Comparison of ENCODE assay signal across 14 cellular contexts in the genomic region with DNA sequence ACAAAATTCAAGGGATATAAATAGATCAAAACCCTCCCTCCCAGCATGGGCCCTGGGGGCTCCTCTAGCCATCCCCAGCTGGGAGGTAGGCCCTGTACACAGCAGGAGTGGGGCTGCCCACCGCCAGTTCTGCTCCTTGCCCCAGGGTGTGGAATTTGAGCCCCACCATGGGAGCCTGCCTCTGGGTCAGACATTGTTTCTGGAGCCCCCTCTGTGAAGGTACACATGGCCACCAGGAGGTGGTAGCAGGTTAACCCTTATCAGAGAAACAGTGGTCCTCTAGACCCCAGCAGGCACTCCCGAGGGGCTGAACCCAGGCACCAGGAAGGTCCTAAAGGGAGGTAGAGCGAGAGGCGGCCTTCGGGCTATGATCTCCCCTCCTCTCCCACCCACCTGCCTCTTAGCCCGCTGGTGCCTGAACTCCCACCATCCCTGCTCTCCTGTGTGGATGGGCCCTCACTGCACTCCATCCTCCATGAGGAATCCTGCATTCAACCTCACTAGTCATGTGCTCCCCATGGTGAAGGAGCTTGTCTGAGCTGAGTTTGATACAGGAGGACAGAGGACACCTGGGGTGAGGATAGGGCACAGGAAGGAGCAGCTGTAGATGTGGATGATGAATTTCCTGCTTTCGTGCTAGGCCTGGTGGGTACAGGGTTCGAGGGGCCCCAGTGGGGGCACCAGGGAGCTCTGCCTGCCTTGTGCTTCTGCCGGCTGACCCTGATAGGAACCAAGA.
DNase-seq lines count a peak whose midpoint lies in the region; ATAC-seq, FAIRE-seq and TF ChIP-seq lines count a peak whose summit lies in the region.
"Had no signal": no experiment of that assay in that cellular context is flagged by ENCODE, and none has a peak within 500 bp of the region (broad histone marks: within the 10 kb centered on the region; RNA-seq: fewer than 3 reads in every experiment).

No MANE protein-coding gene starts in this region.

- DNase-seq in NCI-H2081 (lab: John Stamatoyannopoulos, UW) = peak; percentile 8 to 18
- no peak for DNase-seq in NCI-H2081 treated with DMSO at 0.1 percent for 48 hours (lab: John Stamatoyannopoulos, UW)
- peak; percentile 39 for DNase-seq in Jurkat, Clone E6-1 (ENCODE audit: low read depth, low spot score)
- DNase-seq in WERI-Rb-1 = peak; percentile 73
- DNase-seq in urothelium cell line (ENCODE audit: low spot score) = no peak
- DNase-seq in hippocampal formation (lab: John Stamatoyannopoulos, UW) = no peak
- no peak for DNase-seq in left ventricle myocardium inferior
- DNase-seq: 8988T, IMR-90, NCI-H1092 treated with DMSO at 0.1 percent for 48 hours, NCI-H2029, NCI-H524 treated with DMSO at 0.1 percent for 48 hours, PC-9 had no signal

- no peaks in the 10 kb centered on the region for H3K4me1 ChIP-seq in left ventricle myocardium inferior

- H3K4me3 ChIP-seq in Jurkat, Clone E6-1 (ENCODE audit: low read length) = no peak overlapping the region
- H3K4me3 ChIP-seq in WERI-Rb-1 (ENCODE audit: low read depth, low read length) = no peak overlapping the region
- no peak overlapping the region for H3K4me3 ChIP-seq in left ventricle myocardium inferior
- H3K4me3 ChIP-seq: PC-9 had no signal

- H3K36me3 ChIP-seq in WERI-Rb-1 = peaks cover 28% of the 10 kb centered on the region
- no peaks in the 10 kb centered on the region for H3K36me3 ChIP-seq in left ventricle myocardium inferior

- H3K27ac ChIP-seq in WERI-Rb-1 (peak overlapping the region; percentile 76), left ventricle myocardium inferior (replicated peaks) (no peak overlapping the region)
- H3K27ac ChIP-seq: PC-9 had no signal

- ATAC-seq in GM21825 (IDR thresholded peaks at IDR 0.05; ENCODE audit: unreplicated experiment) = no peak

- FAIRE-seq in urothelium cell line (lab: Jason Lieb, UNC) = peak; percentile 32

- peak; percentile 52 for TF ChIP-seq CTCF in WERI-Rb-1 (IDR thresholded peaks at IDR 0.05; ENCODE audit: low read depth, low read length)
- no peak for TF ChIP-seq CTCF in left ventricle myocardium inferior (IDR thresholded peaks at IDR 0.05; ENCODE audit: borderline replicate concordance)

- no peaks in the 10 kb centered on the region for H3K9me3 ChIP-seq in WERI-Rb-1 (ENCODE audit: severe bottlenecking)
- H3K9me3 ChIP-seq in left ventricle myocardium inferior (replicated peaks) = no peaks in the 10 kb centered on the region

- intact Hi-C loops in left ventricle myocardium inferior (cut with micrococcal nuclease) = no loop called here

- H3K27me3 ChIP-seq in WERI-Rb-1 (ENCODE audit: insufficient read depth, low read depth, severe bottlenecking) (no peaks in the 10 kb centered on the region), left ventricle myocardium inferior (ENCODE audit: low read depth) (peaks cover 96% of the 10 kb centered on the region)

Comparison
In these comparisons a context has a peak if more than half of its experiments do, and no peak if none do; other contexts are left out.
1. DNase-seq: peak in NCI-H2081 (2 of 2), Jurkat, Clone E6-1 (single experiment) and WERI-Rb-1 (single experiment); none in NCI-H2081 treated with DMSO at 0.1 percent for 48 hours (single experiment), urothelium cell line (single experiment), hippocampal formation (0 of 2) and left ventricle myocardium inferior (single experiment).